In genomic region chr6:168418631-168419250, GRCh38 we compare ENCODE assay signal across 33 cellular contexts. TPM values are rescaled to one million over a fixed set of nuclear protein-coding genes. Genes with fewer than 3 reads are reported as not detected.
DNase-seq lines count a peak whose midpoint lies in the region; ATAC-seq and TF ChIP-seq lines count a peak whose summit lies in the region.
"Had no signal": no experiment of that assay in that cellular context is flagged by ENCODE, and none has a peak within 500 bp of the region (broad histone marks: within the 10 kb centered on the region; RNA-seq: fewer than 3 reads in every experiment).

No MANE protein-coding gene starts in this region.

- in situ Hi-C loops in KBM-7 (cut with MboI; ENCODE audit: low pct_unique_long_range_greater_than_20kb, low sequenced_read_pairs): no loop called here

- H3K4me3 ChIP-seq in heart right ventricle (peak overlapping the region in 1 of 10 donors; percentile 7), neural progenitor cell (no peak overlapping the region), thyroid gland (replicated peaks in 1 of 3) (no peak overlapping the region)
- H3K4me3 ChIP-seq: BLaER1, colonic mucosa, lung, ovary, transverse colon had no signal

- H3K9me3 ChIP-seq in heart right ventricle (no peaks in the 10 kb centered on the region), neural progenitor cell (ENCODE audit: low read depth) (no peaks in the 10 kb centered on the region), thyroid gland (no peaks in the 10 kb centered on the region)
- H3K9me3 ChIP-seq: BLaER1, colonic mucosa, ovary, SK-N-SH, transverse colon had no signal

- 72 to 74% methylated on average over 12 of the region's 12 CpGs for WGBS in heart right ventricle, 2 donors
- 49 to 51% methylated on average over 12 of the region's 12 CpGs for WGBS in thyroid gland, 2 donors

- DNase-seq in heart right ventricle (no peak), neural progenitor cell (ENCODE audit: low spot score) (no peak), thyroid gland (peak; percentile 60 to 65), left lobe of liver (ENCODE audit: low spot score) (no peak), KBM-7 (no peak)
- DNase-seq: activated B cell treated with CpG ODN at 0.5 μM for 24 hours; activated CD8-positive, alpha-beta memory T cell treated with anti-CD3 and anti-CD28 coated beads, Interleukin-2, amount 50 U/mL, for 4 hours; activated naive CD4-positive, alpha-beta T cell treated with Interleukin-2 at 50 U/mL for 16 hours; colonic mucosa; DMS 273 treated with DMSO at 0.1 percent for 48 hours; EL; glutamatergic neuron; MM.1S; naive thymus-derived CD4-positive, alpha-beta T cell; NCI-H1417; NCI-H2081; NCI-H526; PC-3; SK-N-SH; stimulated activated CD4-positive, alpha-beta T cell treated with anti-CD3 and anti-CD28 coated beads, Interleukin-2, amount 100 ng/mL, for 24 hours; stimulated activated CD8-positive, alpha-beta memory T cell treated with anti-CD3 and anti-CD28 coated beads, Interleukin-4, amount 100 ng/mL, for 48 hours; transverse colon had no signal

- H2AFZ ChIP-seq in neural progenitor cell (replicated peaks): no peak overlapping the region

- H3K4me1 Mint-ChIP-seq in brain (peaks cover 58% of the 10 kb centered on the region), neural progenitor cell (peaks cover 26% of the 10 kb centered on the region)
- H3K4me1 Mint-ChIP-seq: activated B cell treated with CpG ODN at 0.5 μM for 24 hours; naive thymus-derived CD4-positive, alpha-beta T cell had no signal

- H3K36me3 ChIP-seq in heart right ventricle: no peaks in the 10 kb centered on the region
- H3K36me3 ChIP-seq in neural progenitor cell: no peaks in the 10 kb centered on the region
- no peaks in the 10 kb centered on the region for H3K36me3 ChIP-seq in thyroid gland
- H3K36me3 ChIP-seq: BLaER1, colonic mucosa, ovary, transverse colon had no signal

- H3F3A ChIP-seq in neural progenitor cell (ENCODE audit: low read depth): no peaks in the 10 kb centered on the region

- H3K4me3 Mint-ChIP-seq in brain (no peak overlapping the region), neural progenitor cell (no peak overlapping the region)
- H3K4me3 Mint-ChIP-seq: activated B cell treated with CpG ODN at 0.5 μM for 24 hours; naive thymus-derived CD4-positive, alpha-beta T cell; T-helper 1 cell treated with Interleukin-12 subunit alpha and Interleukin-12 subunit beta and Interleukin-4 antibody, amounts not matched to agents 30 μg/mL and 1 μg/mL, for 36 hours had no signal

- H3K36me3 Mint-ChIP-seq in brain (no peaks in the 10 kb centered on the region), neural progenitor cell (no peaks in the 10 kb centered on the region)
- H3K36me3 Mint-ChIP-seq: naive thymus-derived CD4-positive, alpha-beta T cell had no signal

- TF ChIP-seq CTCF in brain (conservative IDR thresholded peaks at IDR 0.05) (no peak), heart right ventricle (IDR thresholded peaks at IDR 0.05) (no peak), neural progenitor cell (IDR thresholded peaks at IDR 0.05) (no peak), thyroid gland (IDR thresholded peaks at IDR 0.05) (no peak)

- no peaks in the 10 kb centered on the region for H4K20me1 ChIP-seq in neural progenitor cell (ENCODE audit: low read depth)
- H4K20me1 ChIP-seq: BLaER1 had no signal

- peak in 6 of 8 donors; percentile 29 to 52 (median 46) for ATAC-seq in heart right ventricle
- no peak for ATAC-seq in left lobe of liver
- no peak for ATAC-seq in GM18520 (IDR thresholded peaks at IDR 0.05; ENCODE audit: unreplicated experiment)
- ATAC-seq in GM18519 (IDR thresholded peaks at IDR 0.05; ENCODE audit: low FRiP score, unreplicated experiment): no peak
- ATAC-seq: esophagus mucosa; naive thymus-derived CD4-positive, alpha-beta T cell; PC-3 had no signal

- TF ChIP-seq POLR2A in thyroid gland (IDR thresholded peaks at IDR 0.05): no peak

- H3K27ac Mint-ChIP-seq in brain (peak overlapping the region in 4 of 5 experiments; percentile 31 to 82 (median 50)), neural progenitor cell (peak overlapping the region; percentile 68)
- H3K27ac Mint-ChIP-seq: activated B cell treated with CpG ODN at 0.5 μM for 24 hours; T-helper 1 cell treated with Interleukin-12 subunit alpha and Interleukin-12 subunit beta and Interleukin-4 antibody, amounts not matched to agents 30 μg/mL and 1 μg/mL, for 36 hours had no signal

- H3K27ac ChIP-seq in heart right ventricle (peak overlapping the region in 5 of 10 donors; percentile 58 to 69 (median 63)), neural progenitor cell (no peak overlapping the region), thyroid gland (peak overlapping the region in 1 of 3 donors; percentile 59)
- H3K27ac ChIP-seq: BLaER1, colonic mucosa, KMS-11, transverse colon had no signal

- no peak overlapping the region for H3K4me2 ChIP-seq in neural progenitor cell
- H3K4me2 ChIP-seq: BLaER1, KMS-11, SK-N-SH had no signal

- no peak overlapping the region for H3K9ac ChIP-seq in neural progenitor cell
- H3K9ac ChIP-seq: BLaER1, KMS-11, SK-N-SH had no signal

- intact Hi-C loops in heart right ventricle (cut with DNase I): no loop called here
- intact Hi-C loops in thyroid gland (cut with DNase I): no loop called here

- H3K9me3 Mint-ChIP-seq in brain (peaks cover 0 to 3% (median 0%) of the 10 kb centered on the region in 5 experiments), neural progenitor cell (no peaks in the 10 kb centered on the region)
- H3K9me3 Mint-ChIP-seq: activated B cell treated with CpG ODN at 0.5 μM for 24 hours; T-helper 1 cell treated with Interleukin-12 subunit alpha and Interleukin-12 subunit beta and Interleukin-4 antibody, amounts not matched to agents 30 μg/mL and 1 μg/mL, for 36 hours had no signal

- H3K79me2 ChIP-seq in neural progenitor cell (ENCODE audit: low read depth): no peaks in the 10 kb centered on the region

- H3K4me1 ChIP-seq in heart right ventricle (peaks cover 0 to 35% (median 8%) of the 10 kb centered on the region in 9 donors), neural progenitor cell (no peaks in the 10 kb centered on the region), thyroid gland (peaks cover 23 to 38% of the 10 kb centered on the region in 2 donors)
- H3K4me1 ChIP-seq: BLaER1, colonic mucosa had no signal

- H3K27me3 Mint-ChIP-seq in brain: peaks cover 6% of the 10 kb centered on the region
- peaks cover 12% of the 10 kb centered on the region for H3K27me3 Mint-ChIP-seq in neural progenitor cell (ENCODE audit: insufficient read depth, low read depth)

- H3K27me3 ChIP-seq in heart right ventricle: peaks cover 0 to 7% (median 4%) of the 10 kb centered on the region in 7 donors
- no peaks in the 10 kb centered on the region for H3K27me3 ChIP-seq in neural progenitor cell
- H3K27me3 ChIP-seq in thyroid gland: no peaks in the 10 kb centered on the region
- H3K27me3 ChIP-seq: colonic mucosa, ovary, transverse colon had no signal

RNA-seq across cellular contexts. Expression of gene SMOC2, which starts 22.2 kb away (rescaled TPM):
- polyA plus RNA-seq in brain (ENCODE audit: insufficient read depth, low read depth, low replicate concordance): 143 TPM
- 10 to 100 TPM in 9 of 10 donors, 1 to 10 TPM in 1; 6.6 to 39.1 (median 18.4) TPM for total RNA-seq in heart right ventricle
- 10 to 100 TPM in 1 of 2 donors, 1 to 10 TPM in 1; 9.5 to 10.6 TPM for polyA plus RNA-seq in heart right ventricle
- 0.74 and 0.75 TPM in 2 replicates for total RNA-seq in neural progenitor cell (ENCODE audit: low replicate concordance)
- 10 to 100 TPM in 3 of 4 donors, 1 to 10 TPM in 1; 9.0 to 25.7 (median 15.2) TPM for total RNA-seq in thyroid gland
- total RNA-seq in left lobe of liver: 0.68 TPM
- total RNA-seq: activated B cell treated with CpG ODN at 0.5 μM for 24 hours; fibroblast of villous mesenchyme; naive thymus-derived CD4-positive, alpha-beta T cell; PC-3 had no signal
- polyA plus RNA-seq: AG04450; naive thymus-derived CD4-positive, alpha-beta T cell; SK-N-SH had no signal

Comparison
In these comparisons a context has a peak if more than half of its experiments do, and no peak if none do; other contexts are left out.
1. ATAC-seq: peak in heart right ventricle (6 of 8); none in left lobe of liver (single experiment), GM18520 (single experiment) and GM18519 (single experiment).
2. DNase-seq: peak in thyroid gland (2 of 2); none in heart right ventricle (0 of 2), neural progenitor cell (single experiment), left lobe of liver (single experiment) and KBM-7 (single experiment).